17 cellular contexts compared by ENCODE assay signal in genomic region chr2:88250402-88250801, GRCh38.
"Had no signal": no experiment of that assay in that cellular context is flagged by ENCODE, and none has a peak within 500 bp of the region (broad histone marks: within the 10 kb centered on the region; RNA-seq: fewer than 3 reads in every experiment).

No MANE protein-coding gene starts in this region.

- ATAC-seq: effector memory CD8-positive, alpha-beta T cell; foreskin keratinocyte; natural killer cell treated with Interleukin-12 subunit alpha and Interleukin-12 subunit beta and Interleukin-15 and Interleukin-18, amount 100 ng/mL, for 72 hours; pancreas; right lobe of liver; stimulated activated naive B cell treated with anti-CD40 and anti-IgM and Interleukin-4, amounts not matched to agents 10 μg/mL and 1 μg/mL and 100 μg/mL, for 72 hours; stimulated activated naive CD8-positive, alpha-beta T cell treated with anti-CD3 and anti-CD28 coated beads, Interleukin-15, amount 100 ng/mL, for 72 hours; upper lobe of right lung had no signal

- DNase-seq: effector memory CD8-positive, alpha-beta T cell; foreskin keratinocyte; head of caudate nucleus; hippocampal formation; mammary epithelial cell; nucleus accumbens; pancreas; right lobe of liver; spleen; stimulated activated CD4-positive, alpha-beta T cell treated with anti-CD3 and anti-CD28 coated beads, Interleukin-15, amount 100 ng/mL, for 24 hours; stimulated activated CD4-positive, alpha-beta T cell treated with anti-CD3 and anti-CD28 coated beads, Interleukin-1b, Interleukin-23, amount 100 ng/mL, for 48 hours; stimulated activated CD4-positive, alpha-beta T cell treated with anti-CD3 and anti-CD28 coated beads, Interleukin-4, amount 100 ng/mL, for 24 hours; stimulated activated naive B cell treated with anti-CD40 and anti-IgM and Interleukin-4, amounts not matched to agents 10 μg/mL and 1 μg/mL and 100 μg/mL, for 72 hours; stimulated activated naive CD8-positive, alpha-beta T cell treated with anti-CD3 and anti-CD28 coated beads, Interleukin-15, amount 100 ng/mL, for 72 hours; testis; upper lobe of right lung had no signal
